8 cellular contexts compared by ENCODE assay signal in genomic region chr11:8823343-8823742, GRCh38.
DNase-seq lines count a peak whose midpoint lies in the region; ATAC-seq and TF ChIP-seq lines count a peak whose summit lies in the region.
"Not testable (repeated sequence)": the region's sequence is repeated elsewhere in the genome, so short reads cannot be mapped to it uniquely, and the experiment has no call there.

No MANE protein-coding gene starts in this region.

- not testable (repeated sequence) for H2AFZ ChIP-seq in H9 (ENCODE audit: low read length); neural progenitor cell (replicated peaks)

- WGBS in H9 (ENCODE audit: extremely low coverage, insufficient read length, low lambda C conversion rate), result no CpG with 5 or more reads among the region's 1 CpG
- 100% methylated on average over 1 of the region's 1 CpG; no CpG with 5 or more reads in 1 of the 2 experiments for WGBS in endodermal cell (ENCODE audit: insufficient coverage in 1 of 2, insufficient read length in 1 of 2), 2 experiments
- no CpG with 5 or more reads among the region's 1 CpG for WGBS in mesendoderm (ENCODE audit: extremely low coverage, insufficient coverage, low lambda C conversion rate)

- not testable (repeated sequence) for H3T11ph ChIP-seq in H9 (ENCODE audit: low read length)

- H3K9me3 Mint-ChIP-seq in H9; endodermal cell; neural progenitor cell; stimulated activated naive B cell treated with anti-CD40 and anti-IgM and Interleukin-4, amounts not matched to agents 10 μg/mL and 1 μg/mL and 100 μg/mL, for 72 hours: not testable (repeated sequence)

- H4K20me1 ChIP-seq in H9 (ENCODE audit: control insufficient read depth, insufficient read depth, insufficient read length); neural progenitor cell (ENCODE audit: low read depth): not testable (repeated sequence)

- H3K79me1 ChIP-seq in H9 (ENCODE audit: insufficient read depth, low read depth, low read length, poor library complexity, severe bottlenecking); mesendoderm (ENCODE audit: low read length): not testable (repeated sequence)

- not testable (repeated sequence) for H3K23me2 ChIP-seq in H9 (ENCODE audit: insufficient read length, low read depth, low read length, poor library complexity, severe bottlenecking)

- H3K56ac ChIP-seq in H9 (ENCODE audit: insufficient read length, low read depth, low read length); mesendoderm (ENCODE audit: low read length): not testable (repeated sequence)

- H3K4me1 Mint-ChIP-seq in H9 (peaks cover 15 to 21% of the 10 kb centered on the region in 2 experiments), endodermal cell (peaks cover 15% of the 10 kb centered on the region), neural progenitor cell (peaks cover 19% of the 10 kb centered on the region)
- not testable (repeated sequence) for H3K4me1 Mint-ChIP-seq in stimulated activated naive B cell treated with anti-CD40 and anti-IgM and Interleukin-4, amounts not matched to agents 10 μg/mL and 1 μg/mL and 100 μg/mL, for 72 hours

- not testable (repeated sequence) for H3K27me3 Mint-ChIP-seq in H9 (ENCODE audit: low read depth); endodermal cell (ENCODE audit: insufficient read depth); neural progenitor cell (ENCODE audit: insufficient read depth, low read depth); stimulated activated naive B cell treated with anti-CD40 and anti-IgM and Interleukin-4, amounts not matched to agents 10 μg/mL and 1 μg/mL and 100 μg/mL, for 72 hours

- ATAC-seq in stimulated activated naive B cell treated with anti-CD40 and anti-IgM and Interleukin-4, amounts not matched to agents 10 μg/mL and 1 μg/mL and 100 μg/mL, for 72 hours (replicated peaks), result not testable (repeated sequence)

- H3K18ac ChIP-seq in H9 (ENCODE audit: insufficient read length, low read depth, low read length); mesendoderm (ENCODE audit: low read length): not testable (repeated sequence)

- not testable (repeated sequence) for H3K4me1 ChIP-seq in H9 (ENCODE audit: insufficient read depth, low read length)
- peaks cover 17% of the 10 kb centered on the region for H3K4me1 ChIP-seq in endodermal cell (ENCODE audit: control insufficient read depth, insufficient read depth, low read length)
- peaks cover 17% of the 10 kb centered on the region for H3K4me1 ChIP-seq in mesendoderm (ENCODE audit: control insufficient read depth, low read depth, low read length)
- H3K4me1 ChIP-seq in neural progenitor cell, result peaks cover 35% of the 10 kb centered on the region

- H3K4ac ChIP-seq in H9 (ENCODE audit: low read depth, low read length); mesendoderm (ENCODE audit: low read depth, low read length): not testable (repeated sequence)

- H4K5ac ChIP-seq in H9 (ENCODE audit: insufficient read length, low read depth, low read length); mesendoderm (ENCODE audit: low read length): not testable (repeated sequence)

- H3K4me2 ChIP-seq in H9 (ENCODE audit: insufficient read depth, insufficient read length, low read length); mesendoderm (ENCODE audit: low read length); neural progenitor cell: not testable (repeated sequence)

- H2BK120ac ChIP-seq in H9 (ENCODE audit: low read depth, low read length, poor library complexity, severe bottlenecking); mesendoderm (ENCODE audit: low read depth, low read length): not testable (repeated sequence)

- H3K9ac ChIP-seq in H9 (ENCODE audit: extremely low read depth, insufficient read length, low read length); endodermal cell (ENCODE audit: extremely low read depth, low read length, poor library complexity, severe bottlenecking); mesendoderm (ENCODE audit: low read length); neural progenitor cell: not testable (repeated sequence)

- not testable (repeated sequence) for H3K79me2 ChIP-seq in H9 (ENCODE audit: insufficient read depth, low read length); mesendoderm (ENCODE audit: control insufficient read depth, insufficient read depth, low read length); neural progenitor cell (ENCODE audit: low read depth)

- not testable (repeated sequence) for H2BK5ac ChIP-seq in H9 (ENCODE audit: insufficient read length, low read length); mesendoderm (ENCODE audit: low read length)

- H3K4me3 Mint-ChIP-seq in H9; endodermal cell; neural progenitor cell; stimulated activated naive B cell treated with anti-CD40 and anti-IgM and Interleukin-4, amounts not matched to agents 10 μg/mL and 1 μg/mL and 100 μg/mL, for 72 hours: not testable (repeated sequence)

- H2AK5ac ChIP-seq in H9 (ENCODE audit: insufficient read length, low read length); mesendoderm (ENCODE audit: low read length): not testable (repeated sequence)

- not testable (repeated sequence) for H4K91ac ChIP-seq in H9 (ENCODE audit: insufficient read length, low read depth, low read length)

- not testable (repeated sequence) for H3K23ac ChIP-seq in H9 (ENCODE audit: insufficient read length, low read depth, low read length); mesendoderm (ENCODE audit: low read length)

- not testable (repeated sequence) for H3K9me3 ChIP-seq in H9 (ENCODE audit: control insufficient read depth, low read depth, low read length); endodermal cell (ENCODE audit: control insufficient read depth, low read length); neural progenitor cell (ENCODE audit: low read depth)

- peaks cover 10% of the 10 kb centered on the region for H3K36me3 ChIP-seq in endodermal cell (ENCODE audit: control insufficient read depth, insufficient read depth, low read length)
- not testable (repeated sequence) for H3K36me3 ChIP-seq in mesendoderm (ENCODE audit: control insufficient read depth, insufficient read depth, low read length); neural progenitor cell

- H4K8ac ChIP-seq in H9 (replicated peaks; ENCODE audit: insufficient read length, low read depth, low read length); mesendoderm (ENCODE audit: low read depth, low read length): not testable (repeated sequence)

- not testable (repeated sequence) for H2BK15ac ChIP-seq in H9 (ENCODE audit: low read depth, low read length); mesendoderm (replicated peaks; ENCODE audit: low read depth)

- H3K4me3 ChIP-seq in endodermal cell (ENCODE audit: low read length); mesendoderm (ENCODE audit: low read length); neural progenitor cell: not testable (repeated sequence)

- not testable (repeated sequence) for TF ChIP-seq CTCF in H9 (conservative IDR thresholded peaks at IDR 0.05); endodermal cell (conservative IDR thresholded peaks at IDR 0.05); neural progenitor cell (IDR thresholded peaks at IDR 0.05)

- DNase-seq in DMS 273 (lab: John Stamatoyannopoulos, UW; ENCODE audit: unreplicated experiment), result peak; percentile 10
- not testable (repeated sequence) for DNase-seq in H9; neural progenitor cell (ENCODE audit: low spot score); stimulated activated naive B cell treated with anti-CD40 and anti-IgM and Interleukin-4, amounts not matched to agents 10 μg/mL and 1 μg/mL and 100 μg/mL, for 72 hours
- peak; percentile 46 for DNase-seq in NCI-H2171 treated with DMSO at 0.1 percent for 48 hours (lab: John Stamatoyannopoulos, UW)
- peak; percentile 7 for DNase-seq in NCI-H82 (lab: John Stamatoyannopoulos, UW)
- DNase-seq in endodermal cell, result peak; percentile 51
- DNase-seq in mesendoderm, result peak; percentile 72

- not testable (repeated sequence) for H2BK12ac ChIP-seq in H9 (ENCODE audit: insufficient read length, low read depth, low read length)

- H3K14ac ChIP-seq in H9 (ENCODE audit: insufficient read depth, low read length), result not testable (repeated sequence)

- not testable (repeated sequence) for H3K27me3 ChIP-seq in H9 (ENCODE audit: insufficient read depth, low read length); endodermal cell (ENCODE audit: control insufficient read depth, insufficient read depth, low read length, poor library complexity, severe bottlenecking); mesendoderm (ENCODE audit: insufficient read depth, low read length, poor library complexity); neural progenitor cell

- H3K36me3 Mint-ChIP-seq in H9 (ENCODE audit: insufficient read depth in 1 of 3, low read depth in 3 of 3); endodermal cell (ENCODE audit: low read depth); neural progenitor cell; stimulated activated naive B cell treated with anti-CD40 and anti-IgM and Interleukin-4, amounts not matched to agents 10 μg/mL and 1 μg/mL and 100 μg/mL, for 72 hours: not testable (repeated sequence)

- H3K27ac ChIP-seq in H9 (ENCODE audit: insufficient read length, low read depth, low read length); endodermal cell (ENCODE audit: low read depth, low read length); mesendoderm (ENCODE audit: low read depth, low read length); neural progenitor cell: not testable (repeated sequence)

- H2BK20ac ChIP-seq in H9 (ENCODE audit: low read depth, low read length, poor library complexity, severe bottlenecking), result not testable (repeated sequence)

- peaks cover 39% of the 10 kb centered on the region for H3F3A ChIP-seq in neural progenitor cell (ENCODE audit: low read depth)

- H3K27ac Mint-ChIP-seq in H9 (0 out of 7 replicates have a peak overlapping the region, but pooled peaks of 2 of the 3 experiments have one; percentile 40 to 80), neural progenitor cell (peak overlapping the region; percentile 50)
- H3K27ac Mint-ChIP-seq in endodermal cell, result not testable (repeated sequence)
- peak overlapping the region; percentile 25 for H3K27ac Mint-ChIP-seq in stimulated activated naive B cell treated with anti-CD40 and anti-IgM and Interleukin-4, amounts not matched to agents 10 μg/mL and 1 μg/mL and 100 μg/mL, for 72 hours
